6 cellular contexts compared by ENCODE assay signal in the genomic region with DNA sequence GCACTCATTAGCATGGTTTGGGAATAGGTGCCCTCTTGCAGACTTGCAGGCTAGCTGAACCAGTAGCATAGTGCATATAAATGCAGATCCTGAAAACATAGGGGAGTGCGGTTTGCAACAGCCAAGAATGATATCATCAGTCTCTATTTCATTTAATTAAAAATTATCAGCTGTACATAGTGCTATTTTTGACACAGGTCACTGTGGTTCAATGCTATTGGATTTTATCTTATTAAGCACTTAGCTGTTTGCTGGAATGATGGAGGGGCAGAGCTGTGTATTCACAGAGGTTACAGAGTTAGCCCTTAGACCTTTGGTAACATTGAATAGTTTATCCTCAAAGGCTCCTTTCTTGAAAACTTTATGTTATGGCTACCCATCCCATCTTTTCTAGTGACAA. TPM values are rescaled to one million over a fixed set of nuclear protein-coding genes. Genes with fewer than 3 reads are reported as not detected.
"Had no signal": no experiment of that assay in that cellular context is flagged by ENCODE, and none has a peak within 500 bp of the region (broad histone marks: within the 10 kb centered on the region; RNA-seq: fewer than 3 reads in every experiment).

No MANE protein-coding gene starts in this region.

- H3K27ac ChIP-seq: HL-60 had no signal

- H3K4me3 ChIP-seq: K562 had no signal

- ATAC-seq: HepG2, K562 had no signal

- DNase-seq: IMR-90, KBM-7 had no signal

RNA-seq across cellular contexts. Expression of gene CYYR1, which starts 43.5 kb away (rescaled TPM):
- polyA plus RNA-seq: HepG2, IgD-negative memory B cell, IMR-90, K562 had no signal
